In genomic region chr15:90044916-90045371, GRCh38 we compare ENCODE assay signal across 24 cellular contexts. TPM values are rescaled to one million over a fixed set of nuclear protein-coding genes. Genes with fewer than 3 reads are reported as not detected.
DNase-seq lines count a peak whose midpoint lies in the region; ATAC-seq and TF ChIP-seq lines count a peak whose summit lies in the region.
"Had no signal": no experiment of that assay in that cellular context is flagged by ENCODE, and none has a peak within 500 bp of the region (broad histone marks: within the 10 kb centered on the region; RNA-seq: fewer than 3 reads in every experiment).

No MANE protein-coding gene starts in this region.

- H3K27me3 Mint-ChIP-seq in brain = peaks cover 10% of the 10 kb centered on the region
- no peaks in the 10 kb centered on the region for H3K27me3 Mint-ChIP-seq in nephron (ENCODE audit: low read depth)

- H3K36me3 Mint-ChIP-seq in brain = no peaks in the 10 kb centered on the region
- no peaks in the 10 kb centered on the region for H3K36me3 Mint-ChIP-seq in nephron (ENCODE audit: low read depth)

- no peaks in the 10 kb centered on the region for H3K9me2 ChIP-seq in Karpas-422 (replicated peaks; ENCODE audit: insufficient read depth, low read length)

- H3K27ac Mint-ChIP-seq in brain (peak overlapping the region in 4 of 5 experiments; percentile 37 to 89 (median 75)), nephron (peak overlapping the region; percentile 62 to 90 (median 66))

- peaks cover 0 to 37% (median 0%) of the 10 kb centered on the region in 11 experiments; a peak in 3 of 22 replicates for H4K20me1 ChIP-seq in BLaER1 treated with 17β-estradiol and CSF1 and Interleukin-3, amounts not matched to agents 10 nM and 100 nM
- H4K20me1 ChIP-seq in Karpas-422 (ENCODE audit: insufficient read depth, low read depth, low read length) = no peaks in the 10 kb centered on the region

- peaks cover 0 to 42% (median 6%) of the 10 kb centered on the region in 11 experiments; a peak in 7 of 22 replicates for H3K36me3 ChIP-seq in BLaER1 treated with 17β-estradiol and CSF1 and Interleukin-3, amounts not matched to agents 10 nM and 100 nM
- no peaks in the 10 kb centered on the region for H3K36me3 ChIP-seq in Karpas-422 (ENCODE audit: insufficient read depth, low read length)
- no peaks in the 10 kb centered on the region for H3K36me3 ChIP-seq in aorta (ENCODE audit: control insufficient read depth in 1 of 2, insufficient read depth in 2 of 2, low read length in 1 of 2)
- H3K36me3 ChIP-seq: brain microvascular endothelial cell, pancreas, SJSA1 had no signal

- TF ChIP-seq CTCF in brain (conservative IDR thresholded peaks at IDR 0.05) (no peak), nephron (IDR thresholded peaks at IDR 0.05; ENCODE audit: unreplicated experiment in 3 of 3) (no peak)

- TF ChIP-seq POLR2A in erythroblast (IDR thresholded peaks at IDR 0.05; ENCODE audit: low read length) = no peak

- H3K27me3 ChIP-seq in BLaER1 treated with 17β-estradiol and CSF1 and Interleukin-3, amounts not matched to agents 10 nM and 100 nM = no peaks in the 10 kb centered on the region
- H3K27me3 ChIP-seq in Karpas-422 (ENCODE audit: low read length) (no peaks in the 10 kb centered on the region), aorta (ENCODE audit: control insufficient read depth in 1 of 2, insufficient read depth in 2 of 2, low read length in 1 of 2) (no peaks in the 10 kb centered on the region)
- H3K27me3 ChIP-seq: brain microvascular endothelial cell, left lung, pancreas, SJSA1 had no signal

- H3K79me2 ChIP-seq in Karpas-422 (ENCODE audit: low read length) = peaks cover 100% of the 10 kb centered on the region

- H3K4me3 ChIP-seq in BLaER1 treated with 17β-estradiol and CSF1 and Interleukin-3, amounts not matched to agents 10 nM and 100 nM = no peak overlapping the region
- H3K4me3 ChIP-seq in Karpas-422 (ENCODE audit: low read length) (peak overlapping the region; percentile 60; the same call in 1 of the 2 replicates), aorta (ENCODE audit: low read length in 2 of 2) (no peak overlapping the region)
- H3K4me3 ChIP-seq: left lung, pancreas, SJSA1 had no signal

- DNase-seq in Karpas-422 (peak; percentile 71), NCI-H2171 (lab: John Stamatoyannopoulos, UW) (no peak), erythroblast (lab: John Stamatoyannopoulos, UW) (no peak), aorta (no peak), NCI-H524 (lab: John Stamatoyannopoulos, UW) (no peak)
- DNase-seq: activated CD8-positive, alpha-beta memory T cell treated with anti-CD3 and anti-CD28 coated beads, Interleukin-2, amount 50 U/mL, for 4 hours; activated naive CD4-positive, alpha-beta T cell; brain microvascular endothelial cell; dermis blood vessel endothelial cell; EL; H7; left lung; MV-4-11; NCI-H2029 treated with DMSO at 0.1 percent for 48 hours; NCI-H510A treated with DMSO at 0.1 percent for 48 hours; PC-3; stimulated activated CD4-positive, alpha-beta T cell treated with anti-CD3 and anti-CD28 coated beads, Interleukin-1b, Interleukin-23, amount 100 ng/mL, for 48 hours; T1000 had no signal

- H3K4me3 Mint-ChIP-seq in brain (no peak overlapping the region), nephron (peak overlapping the region in 1 of 3 experiments; percentile 1)

- peak overlapping the region in 7 of 11 experiments; percentile 35 to 63 (median 47); a peak in 9 of 22 replicates for H3K27ac ChIP-seq in BLaER1 treated with 17β-estradiol and CSF1 and Interleukin-3, amounts not matched to agents 10 nM and 100 nM
- H3K27ac ChIP-seq in Karpas-422 (ENCODE audit: low read length) = peak overlapping the region; percentile 96
- no peak overlapping the region for H3K27ac ChIP-seq in aorta (ENCODE audit: low read depth in 1 of 2, low read length in 2 of 2)
- H3K27ac ChIP-seq: brain microvascular endothelial cell, SJSA1 had no signal

- 95 to 98% methylated on average over 4 of the region's 4 CpGs for WGBS in aorta, 2 donors

- H3K9me3 ChIP-seq in BLaER1 treated with 17β-estradiol and CSF1 and Interleukin-3, amounts not matched to agents 10 nM and 100 nM (replicated peaks in 1 of 11) = no peaks in the 10 kb centered on the region
- no peaks in the 10 kb centered on the region for H3K9me3 ChIP-seq in Karpas-422 (ENCODE audit: low read length)
- no peaks in the 10 kb centered on the region for H3K9me3 ChIP-seq in aorta (ENCODE audit: control insufficient read depth, low read length)
- H3K9me3 ChIP-seq: left lung, pancreas, SJSA1 had no signal

- no peak overlapping the region for H2AFZ ChIP-seq in Karpas-422 (ENCODE audit: low read length)

- H3K4me1 ChIP-seq in BLaER1 treated with 17β-estradiol and CSF1 and Interleukin-3, amounts not matched to agents 10 nM and 100 nM = peaks cover 92 to 100% (median 99%) of the 10 kb centered on the region in 10 experiments
- H3K4me1 ChIP-seq in Karpas-422 (ENCODE audit: low read length) = peaks cover 88% of the 10 kb centered on the region
- H3K4me1 ChIP-seq in aorta (ENCODE audit: control insufficient read depth in 1 of 2, insufficient read depth in 2 of 2, low read length in 2 of 2) = no peaks in the 10 kb centered on the region
- H3K4me1 ChIP-seq: SJSA1 had no signal

- no peak overlapping the region for H3K9ac ChIP-seq in BLaER1 treated with 17β-estradiol and CSF1 and Interleukin-3, amounts not matched to agents 10 nM and 100 nM
- peak overlapping the region; percentile 81 for H3K9ac ChIP-seq in Karpas-422 (ENCODE audit: low read length)

- intact Hi-C loops in aorta (cut with DNase I) = no loop called here

- no peaks in the 10 kb centered on the region for H3K9me3 Mint-ChIP-seq in brain
- H3K9me3 Mint-ChIP-seq in nephron = no peaks in the 10 kb centered on the region

- H3K4me2 ChIP-seq in BLaER1 treated with 17β-estradiol and CSF1 and Interleukin-3, amounts not matched to agents 10 nM and 100 nM = peak overlapping the region; percentile 64 to 100 (median 83)
- peak overlapping the region; percentile 75 for H3K4me2 ChIP-seq in Karpas-422 (ENCODE audit: low read depth, low read length, poor library complexity, severe bottlenecking)

- H3K4me1 Mint-ChIP-seq in brain (peaks cover 97% of the 10 kb centered on the region), nephron (peaks cover 66% of the 10 kb centered on the region)

- no peak for ATAC-seq in aorta (ENCODE audit: low FRiP score)
- ATAC-seq: esophagus mucosa, left lung, pancreas, PC-3 had no signal

RNA-seq across cellular contexts. Expression of gene ZNF710, which starts 43.8 kb away (rescaled TPM):
- 25.2 and 32.3 TPM in 2 replicates for total RNA-seq in Karpas-422 (2014; rRNA removed; shearing (Covaris generic); ENCODE audit: low replicate concordance)
- polyA plus RNA-seq in brain (ENCODE audit: insufficient read depth, low read depth, low replicate concordance) (8.6 TPM), aorta (1 to 10 TPM; 4.3 to 9.0 TPM)
- 10 to 100 TPM; 12.0 to 17.9 TPM for total RNA-seq in aorta

RNA-seq across cellular contexts. Expression of gene IDH2, which starts 57.3 kb away (rescaled TPM):
- 93.4 and 156 TPM in 2 replicates for total RNA-seq in Karpas-422 (2014; rRNA removed; shearing (Covaris generic); ENCODE audit: low replicate concordance)
- polyA plus RNA-seq in brain (ENCODE audit: insufficient read depth, low read depth, low replicate concordance) = 209 TPM
- total RNA-seq in aorta = 10 to 100 TPM; 36.5 to 37.5 TPM
- polyA plus RNA-seq in aorta = 10 to 100 TPM; 18.8 to 26.3 TPM

Comparison
In these comparisons a context has a peak if more than half of its experiments do, and no peak if none do; other contexts are left out.
1. H3K27ac ChIP-seq: peak in BLaER1 treated with 17β-estradiol and CSF1 and Interleukin-3, amounts not matched to agents 10 nM and 100 nM (7 of 11) and Karpas-422 (single experiment); none in aorta (0 of 2).